19 cellular contexts compared by ENCODE assay signal in the genomic region with DNA sequence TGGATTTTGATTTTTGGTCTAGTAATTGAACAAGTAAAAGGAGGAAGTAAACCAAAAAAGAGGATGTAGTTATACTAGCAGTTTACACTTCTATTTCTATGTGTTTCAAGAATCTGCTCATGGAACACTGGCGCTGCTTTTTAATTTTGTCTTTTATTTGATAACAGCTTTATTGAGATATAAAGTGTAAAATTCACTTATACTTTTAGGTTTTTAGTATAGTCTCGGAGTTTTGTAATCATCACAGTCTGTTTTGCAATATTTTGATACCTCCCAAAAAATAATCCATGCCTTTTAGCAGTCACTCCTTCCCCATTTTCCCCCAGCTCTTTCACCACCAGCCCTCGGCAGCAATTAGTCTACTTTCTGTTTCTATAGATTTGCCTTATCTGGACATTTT.
DNase-seq lines count a peak whose midpoint lies in the region; ATAC-seq and TF ChIP-seq lines count a peak whose summit lies in the region.
"Had no signal": no experiment of that assay in that cellular context is flagged by ENCODE, and none has a peak within 500 bp of the region (broad histone marks: within the 10 kb centered on the region; RNA-seq: fewer than 3 reads in every experiment).

No MANE protein-coding gene starts in this region.

- intact Hi-C loops in tibial artery (cut with DNase I; ENCODE audit: low total_unique reads) = no loop called here

- H3F3A ChIP-seq in SU-DHL-6 (ENCODE audit: insufficient read depth) = peaks cover 7% of the 10 kb centered on the region; the same call in 1 of the 2 replicates

- no peaks in the 10 kb centered on the region for H3K9me2 ChIP-seq in SU-DHL-6 (replicated peaks; ENCODE audit: insufficient read depth, low read length)

- peak; percentile 24 for ATAC-seq in GM19351 (IDR thresholded peaks at IDR 0.05; ENCODE audit: unreplicated experiment)
- ATAC-seq: heart left ventricle had no signal

- H3K4me1 ChIP-seq in subcutaneous abdominal adipose tissue (ENCODE audit: control insufficient read depth in 5 of 5, insufficient read depth in 5 of 5, low read length in 5 of 5) = peaks cover 0 to 8% (median 0%) of the 10 kb centered on the region in 5 donors
- peaks cover 0 to 27% (median 7%) of the 10 kb centered on the region in 4 donors for H3K4me1 ChIP-seq in tibial artery

- no peak overlapping the region for H3K9ac ChIP-seq in SU-DHL-6 (ENCODE audit: low read length)
- H3K9ac ChIP-seq in subcutaneous abdominal adipose tissue (ENCODE audit: low read length in 5 of 5) = no peak overlapping the region

- H3K27me3 ChIP-seq in SU-DHL-6 (ENCODE audit: low read length) (no peaks in the 10 kb centered on the region), subcutaneous abdominal adipose tissue (ENCODE audit: control insufficient read depth in 5 of 5, insufficient read depth in 4 of 5, low read length in 5 of 5) (no peaks in the 10 kb centered on the region), tibial artery (no peaks in the 10 kb centered on the region)
- H3K27me3 ChIP-seq: ascending aorta, heart left ventricle had no signal

- H3K27ac ChIP-seq in SU-DHL-6 (ENCODE audit: low read depth, low read length) (no peak overlapping the region), subcutaneous abdominal adipose tissue (ENCODE audit: low read depth, low read length) (no peak overlapping the region), tibial artery (no peak overlapping the region)
- H3K27ac ChIP-seq: ascending aorta, SK-N-MC had no signal

- H3K4me2 ChIP-seq in SU-DHL-6 (ENCODE audit: low read depth, low read length, poor library complexity, severe bottlenecking) = peak overlapping the region; percentile 34

- peaks cover 24% of the 10 kb centered on the region; the same call in 1 of the 2 replicates for H3K79me2 ChIP-seq in SU-DHL-6 (ENCODE audit: insufficient read depth, low read length)

- peak; percentile 83 for DNase-seq in MV-4-11 (lab: John Stamatoyannopoulos, UW)
- no peak for DNase-seq in D341Med (ENCODE audit: low spot score)
- no peak for DNase-seq in tibial artery
- no peak for DNase-seq in anterior cingulate cortex (lab: John Stamatoyannopoulos, UW)
- DNase-seq: activated CD4-positive, alpha-beta T cell treated with anti-CD3 and anti-CD28 coated beads, Interleukin-2, amount 50 U/mL, for 4 hours; activated naive CD4-positive, alpha-beta T cell; cerebellar nuclear complex; GDM1; heart left ventricle; immature natural killer cell; IMR-90; NCI-H1092 treated with DMSO at 0.1 percent for 48 hours; NCI-H2107; NCI-H510A treated with DMSO at 0.1 percent for 48 hours had no signal

- peaks cover 28% of the 10 kb centered on the region for H4K20me1 ChIP-seq in SU-DHL-6 (ENCODE audit: low read depth, low read length)

- H2AFZ ChIP-seq in SU-DHL-6 (ENCODE audit: low read depth, low read length, severe bottlenecking) = no peak overlapping the region

- H3K9me3 ChIP-seq in SU-DHL-6 (ENCODE audit: insufficient read depth, low read length) = no peaks in the 10 kb centered on the region
- H3K9me3 ChIP-seq in subcutaneous abdominal adipose tissue (ENCODE audit: control insufficient read depth in 5 of 5, low read length in 5 of 5) = peaks cover 0 to 8% (median 3%) of the 10 kb centered on the region in 5 donors
- peaks cover 0 to 3% (median 0%) of the 10 kb centered on the region in 3 donors for H3K9me3 ChIP-seq in tibial artery

- H3K36me3 ChIP-seq in SU-DHL-6 (ENCODE audit: low read length) = 0 out of 2 replicates have a peak, but pooled peaks cover 7% of the 10 kb centered on the region
- no peaks in the 10 kb centered on the region for H3K36me3 ChIP-seq in subcutaneous abdominal adipose tissue (ENCODE audit: control insufficient read depth in 5 of 5, insufficient read depth in 5 of 5, low read length in 5 of 5)
- no peaks in the 10 kb centered on the region for H3K36me3 ChIP-seq in tibial artery
- H3K36me3 ChIP-seq: ascending aorta, heart left ventricle had no signal

- no peak overlapping the region for H3K4me3 ChIP-seq in SU-DHL-6 (ENCODE audit: insufficient read depth, low read length, poor library complexity, severe bottlenecking)
- H3K4me3 ChIP-seq in subcutaneous abdominal adipose tissue (ENCODE audit: low read depth in 1 of 5, low read length in 5 of 5) = peak overlapping the region in 3 of 5 donors; percentile 22 to 54 (median 36)
- peak overlapping the region in 1 of 2 donors; percentile 5 for H3K4me3 ChIP-seq in tibial artery
- H3K4me3 ChIP-seq: SK-N-MC had no signal

- TF ChIP-seq CTCF in SU-DHL-6 (IDR thresholded peaks at IDR 0.05; ENCODE audit: insufficient read depth, low read length, poor library complexity, severe bottlenecking) (no peak), tibial artery (IDR thresholded peaks at IDR 0.05) (no peak)
